In the genomic region with DNA sequence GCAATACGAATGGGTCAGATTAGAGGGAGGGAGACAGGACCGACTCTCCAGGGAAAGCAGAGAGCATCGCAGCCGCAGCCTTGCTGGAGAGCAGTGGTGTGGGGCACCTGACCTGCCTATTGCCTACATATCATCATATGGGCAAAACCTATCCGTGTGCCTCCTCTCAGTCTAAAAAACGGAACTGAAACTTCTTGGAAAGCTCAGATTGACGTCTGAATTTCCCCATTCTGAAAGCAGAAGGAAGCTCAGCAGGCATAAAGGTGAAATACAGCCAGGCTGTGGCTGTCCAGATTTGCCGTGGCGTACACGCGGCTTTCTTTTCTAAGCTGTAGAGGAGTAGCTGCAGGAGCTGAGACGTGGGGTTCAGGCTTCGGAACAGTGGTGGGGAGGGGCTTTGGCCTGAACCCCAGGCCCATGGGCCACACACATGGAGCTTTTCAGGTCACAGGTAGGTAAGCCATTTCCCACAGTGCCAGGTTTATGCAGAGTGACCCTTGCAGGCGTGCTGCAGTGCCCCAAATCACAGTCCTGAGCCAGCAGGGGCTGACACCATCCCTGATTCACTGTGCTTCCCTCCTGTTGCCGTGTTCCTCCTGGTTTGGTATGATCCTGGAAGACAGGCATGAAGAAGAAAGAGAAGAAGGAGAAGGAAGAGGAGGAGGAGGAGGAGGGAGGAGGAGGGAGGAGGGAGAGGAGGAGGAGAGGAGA, we compare ENCODE assay signal across 1 cellular context.
TF ChIP-seq lines count a peak whose summit lies in the region.

No MANE protein-coding gene starts in this region.

TF ChIP-seq in H1, 55 proteins besides CTCF, POLR2A, EP300 and RAD21:
- TF ChIP-seq CEBPB (IDR thresholded peaks at IDR 0.05; ENCODE audit: low read depth, low read length) (no peak), GABPA (IDR thresholded peaks at IDR 0.05; ENCODE audit: borderline replicate concordance, insufficient read depth, low read length) (no peak), TCF12 (IDR thresholded peaks at IDR 0.05; ENCODE audit: low read depth, low read length) (no peak), SIX5 (IDR thresholded peaks at IDR 0.05; ENCODE audit: low read depth, low read length) (no peak), JUN (IDR thresholded peaks at IDR 0.05; ENCODE audit: low read depth, low read length) (no peak), TAF7 (optimal IDR thresholded peaks at IDR 0.05; ENCODE audit: borderline replicate concordance, low read depth, low read length) (no peak), BACH1 (IDR thresholded peaks at IDR 0.05; ENCODE audit: low read length) (no peak), SUZ12 (IDR thresholded peaks at IDR 0.05; ENCODE audit: low read length) (no peak), CTBP2 (IDR thresholded peaks at IDR 0.05; ENCODE audit: borderline replicate concordance, insufficient read depth, insufficient read length, low read length) (no peak), CREB1 (IDR thresholded peaks at IDR 0.05) (no peak), RFX5 (IDR thresholded peaks at IDR 0.05; ENCODE audit: borderline replicate concordance, low read depth, low read length) (no peak)
- TF ChIP-seq, protein P1, sequence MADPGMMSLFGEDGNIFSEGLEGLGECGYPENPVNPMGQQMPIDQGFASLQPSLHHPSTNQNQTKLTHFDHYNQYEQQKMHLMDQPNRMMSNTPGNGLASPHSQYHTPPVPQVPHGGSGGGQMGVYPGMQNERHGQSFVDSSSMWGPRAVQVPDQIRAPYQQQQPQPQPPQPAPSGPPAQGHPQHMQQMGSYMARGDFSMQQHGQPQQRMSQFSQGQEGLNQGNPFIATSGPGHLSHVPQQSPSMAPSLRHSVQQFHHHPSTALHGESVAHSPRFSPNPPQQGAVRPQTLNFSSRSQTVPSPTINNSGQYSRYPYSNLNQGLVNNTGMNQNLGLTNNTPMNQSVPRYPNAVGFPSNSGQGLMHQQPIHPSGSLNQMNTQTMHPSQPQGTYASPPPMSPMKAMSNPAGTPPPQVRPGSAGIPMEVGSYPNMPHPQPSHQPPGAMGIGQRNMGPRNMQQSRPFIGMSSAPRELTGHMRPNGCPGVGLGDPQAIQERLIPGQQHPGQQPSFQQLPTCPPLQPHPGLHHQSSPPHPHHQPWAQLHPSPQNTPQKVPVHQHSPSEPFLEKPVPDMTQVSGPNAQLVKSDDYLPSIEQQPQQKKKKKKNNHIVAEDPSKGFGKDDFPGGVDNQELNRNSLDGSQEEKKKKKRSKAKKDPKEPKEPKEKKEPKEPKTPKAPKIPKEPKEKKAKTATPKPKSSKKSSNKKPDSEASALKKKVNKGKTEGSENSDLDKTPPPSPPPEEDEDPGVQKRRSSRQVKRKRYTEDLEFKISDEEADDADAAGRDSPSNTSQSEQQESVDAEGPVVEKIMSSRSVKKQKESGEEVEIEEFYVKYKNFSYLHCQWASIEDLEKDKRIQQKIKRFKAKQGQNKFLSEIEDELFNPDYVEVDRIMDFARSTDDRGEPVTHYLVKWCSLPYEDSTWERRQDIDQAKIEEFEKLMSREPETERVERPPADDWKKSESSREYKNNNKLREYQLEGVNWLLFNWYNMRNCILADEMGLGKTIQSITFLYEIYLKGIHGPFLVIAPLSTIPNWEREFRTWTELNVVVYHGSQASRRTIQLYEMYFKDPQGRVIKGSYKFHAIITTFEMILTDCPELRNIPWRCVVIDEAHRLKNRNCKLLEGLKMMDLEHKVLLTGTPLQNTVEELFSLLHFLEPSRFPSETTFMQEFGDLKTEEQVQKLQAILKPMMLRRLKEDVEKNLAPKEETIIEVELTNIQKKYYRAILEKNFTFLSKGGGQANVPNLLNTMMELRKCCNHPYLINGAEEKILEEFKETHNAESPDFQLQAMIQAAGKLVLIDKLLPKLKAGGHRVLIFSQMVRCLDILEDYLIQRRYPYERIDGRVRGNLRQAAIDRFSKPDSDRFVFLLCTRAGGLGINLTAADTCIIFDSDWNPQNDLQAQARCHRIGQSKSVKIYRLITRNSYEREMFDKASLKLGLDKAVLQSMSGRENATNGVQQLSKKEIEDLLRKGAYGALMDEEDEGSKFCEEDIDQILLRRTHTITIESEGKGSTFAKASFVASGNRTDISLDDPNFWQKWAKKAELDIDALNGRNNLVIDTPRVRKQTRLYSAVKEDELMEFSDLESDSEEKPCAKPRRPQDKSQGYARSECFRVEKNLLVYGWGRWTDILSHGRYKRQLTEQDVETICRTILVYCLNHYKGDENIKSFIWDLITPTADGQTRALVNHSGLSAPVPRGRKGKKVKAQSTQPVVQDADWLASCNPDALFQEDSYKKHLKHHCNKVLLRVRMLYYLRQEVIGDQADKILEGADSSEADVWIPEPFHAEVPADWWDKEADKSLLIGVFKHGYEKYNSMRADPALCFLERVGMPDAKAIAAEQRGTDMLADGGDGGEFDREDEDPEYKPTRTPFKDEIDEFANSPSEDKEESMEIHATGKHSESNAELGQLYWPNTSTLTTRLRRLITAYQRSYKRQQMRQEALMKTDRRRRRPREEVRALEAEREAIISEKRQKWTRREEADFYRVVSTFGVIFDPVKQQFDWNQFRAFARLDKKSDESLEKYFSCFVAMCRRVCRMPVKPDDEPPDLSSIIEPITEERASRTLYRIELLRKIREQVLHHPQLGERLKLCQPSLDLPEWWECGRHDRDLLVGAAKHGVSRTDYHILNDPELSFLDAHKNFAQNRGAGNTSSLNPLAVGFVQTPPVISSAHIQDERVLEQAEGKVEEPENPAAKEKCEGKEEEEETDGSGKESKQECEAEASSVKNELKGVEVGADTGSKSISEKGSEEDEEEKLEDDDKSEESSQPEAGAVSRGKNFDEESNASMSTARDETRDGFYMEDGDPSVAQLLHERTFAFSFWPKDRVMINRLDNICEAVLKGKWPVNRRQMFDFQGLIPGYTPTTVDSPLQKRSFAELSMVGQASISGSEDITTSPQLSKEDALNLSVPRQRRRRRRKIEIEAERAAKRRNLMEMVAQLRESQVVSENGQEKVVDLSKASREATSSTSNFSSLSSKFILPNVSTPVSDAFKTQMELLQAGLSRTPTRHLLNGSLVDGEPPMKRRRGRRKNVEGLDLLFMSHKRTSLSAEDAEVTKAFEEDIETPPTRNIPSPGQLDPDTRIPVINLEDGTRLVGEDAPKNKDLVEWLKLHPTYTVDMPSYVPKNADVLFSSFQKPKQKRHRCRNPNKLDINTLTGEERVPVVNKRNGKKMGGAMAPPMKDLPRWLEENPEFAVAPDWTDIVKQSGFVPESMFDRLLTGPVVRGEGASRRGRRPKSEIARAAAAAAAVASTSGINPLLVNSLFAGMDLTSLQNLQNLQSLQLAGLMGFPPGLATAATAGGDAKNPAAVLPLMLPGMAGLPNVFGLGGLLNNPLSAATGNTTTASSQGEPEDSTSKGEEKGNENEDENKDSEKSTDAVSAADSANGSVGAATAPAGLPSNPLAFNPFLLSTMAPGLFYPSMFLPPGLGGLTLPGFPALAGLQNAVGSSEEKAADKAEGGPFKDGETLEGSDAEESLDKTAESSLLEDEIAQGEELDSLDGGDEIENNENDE (IDR thresholded peaks at IDR 0.05; ENCODE audit: insufficient replicate concordance, low read length), result no peak
- TF ChIP-seq, protein P2, sequence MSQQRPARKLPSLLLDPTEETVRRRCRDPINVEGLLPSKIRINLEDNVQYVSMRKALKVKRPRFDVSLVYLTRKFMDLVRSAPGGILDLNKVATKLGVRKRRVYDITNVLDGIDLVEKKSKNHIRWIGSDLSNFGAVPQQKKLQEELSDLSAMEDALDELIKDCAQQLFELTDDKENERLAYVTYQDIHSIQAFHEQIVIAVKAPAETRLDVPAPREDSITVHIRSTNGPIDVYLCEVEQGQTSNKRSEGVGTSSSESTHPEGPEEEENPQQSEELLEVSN (IDR thresholded peaks at IDR 0.05), result no peak
